ENCODE assay signal across 15 cellular contexts in genomic region chr6:15392182-15392581, GRCh38.
A peak's percentile ranks its signal among the peaks of the same experiment; 100 is the strongest.
DNase-seq lines count a peak whose midpoint lies in the region; ATAC-seq and TF ChIP-seq lines count a peak whose summit lies in the region.
"Had no signal": no experiment of that assay in that cellular context is flagged by ENCODE, and none has a peak within 500 bp of the region (broad histone marks: within the 10 kb centered on the region; RNA-seq: fewer than 3 reads in every experiment).

No MANE protein-coding gene starts in this region.

- intact Hi-C loops in posterior vena cava (cut with DNase I): loop anchor here in 1 of 2 donors (10.0 kb wide), 1 partner anchor 1177 kb away; no protein-coding TSS in a partner anchor

- DNase-seq in activated T-cell treated with anti-CD3 and anti-CD28 coated beads, Interleukin-2, amount 50 U/mL, for 24 hours: no peak
- no peak for DNase-seq in activated T-cell treated with anti-CD3 and anti-CD28 coated beads, Interleukin-2, amount 50 U/mL, for 1 hour
- DNase-seq in NCI-H524 treated with DMSO at 0.1 percent for 48 hours (lab: John Stamatoyannopoulos, UW) (peak; percentile 85), glutamatergic neuron (no peak), posterior vena cava (ENCODE audit: low spot score) (no peak), DMS153 (lab: John Stamatoyannopoulos, UW) (no peak)
- no peak for DNase-seq in stimulated activated naive B cell treated with anti-CD40 and anti-IgM and Interleukin-4, amounts not matched to agents 10 μg/mL and 1 μg/mL and 100 μg/mL, for 72 hours
- DNase-seq: 8988T, Caco-2, MM.1S, NCI-H774, SK-N-SH had no signal

- peak overlapping the region; percentile 71 for H3K27ac Mint-ChIP-seq in activated T-cell treated with anti-CD3 and anti-CD28 coated beads, Interleukin-2, amount 50 U/mL, for 24 hours
- H3K27ac Mint-ChIP-seq in glutamatergic neuron (ENCODE audit: unreplicated experiment): peak overlapping the region; percentile 90
- peak overlapping the region; percentile 43 for H3K27ac Mint-ChIP-seq in stimulated activated naive B cell treated with anti-CD40 and anti-IgM and Interleukin-4, amounts not matched to agents 10 μg/mL and 1 μg/mL and 100 μg/mL, for 72 hours

- no peak overlapping the region for H3K4me3 Mint-ChIP-seq in activated T-cell treated with anti-CD3 and anti-CD28 coated beads, Interleukin-2, amount 50 U/mL, for 24 hours
- peak overlapping the region; percentile 75 for H3K4me3 Mint-ChIP-seq in glutamatergic neuron (ENCODE audit: unreplicated experiment)
- H3K4me3 Mint-ChIP-seq in stimulated activated naive B cell treated with anti-CD40 and anti-IgM and Interleukin-4, amounts not matched to agents 10 μg/mL and 1 μg/mL and 100 μg/mL, for 72 hours: no peak overlapping the region

- H3K9me3 Mint-ChIP-seq in activated T-cell treated with anti-CD3 and anti-CD28 coated beads, Interleukin-2, amount 50 U/mL, for 24 hours: no peaks in the 10 kb centered on the region
- H3K9me3 Mint-ChIP-seq in glutamatergic neuron (ENCODE audit: unreplicated experiment): peaks cover 12% of the 10 kb centered on the region
- H3K9me3 Mint-ChIP-seq in stimulated activated naive B cell treated with anti-CD40 and anti-IgM and Interleukin-4, amounts not matched to agents 10 μg/mL and 1 μg/mL and 100 μg/mL, for 72 hours: no peaks in the 10 kb centered on the region

- peaks cover 79% of the 10 kb centered on the region for H3K4me1 Mint-ChIP-seq in activated T-cell treated with anti-CD3 and anti-CD28 coated beads, Interleukin-2, amount 50 U/mL, for 24 hours (ENCODE audit: low read depth)
- H3K4me1 Mint-ChIP-seq in glutamatergic neuron (ENCODE audit: low read depth, unreplicated experiment): peaks cover 51% of the 10 kb centered on the region
- H3K4me1 Mint-ChIP-seq in stimulated activated naive B cell treated with anti-CD40 and anti-IgM and Interleukin-4, amounts not matched to agents 10 μg/mL and 1 μg/mL and 100 μg/mL, for 72 hours: peaks cover 36 to 61% of the 10 kb centered on the region in 2 donors

- no peak for TF ChIP-seq CTCF in glutamatergic neuron (IDR thresholded peaks at IDR 0.05; ENCODE audit: partially characterized antibody, unreplicated experiment)

- no peaks in the 10 kb centered on the region for H3K27me3 Mint-ChIP-seq in activated T-cell treated with anti-CD3 and anti-CD28 coated beads, Interleukin-2, amount 50 U/mL, for 24 hours
- H3K27me3 Mint-ChIP-seq in glutamatergic neuron (ENCODE audit: unreplicated experiment): peaks cover 15% of the 10 kb centered on the region
- H3K27me3 Mint-ChIP-seq in stimulated activated naive B cell treated with anti-CD40 and anti-IgM and Interleukin-4, amounts not matched to agents 10 μg/mL and 1 μg/mL and 100 μg/mL, for 72 hours: no peaks in the 10 kb centered on the region

- no peak for ATAC-seq in stimulated activated naive B cell treated with anti-CD40 and anti-IgM and Interleukin-4, amounts not matched to agents 10 μg/mL and 1 μg/mL and 100 μg/mL, for 72 hours (replicated peaks)
- no peak for ATAC-seq in GM18505 (IDR thresholded peaks at IDR 0.05; ENCODE audit: unreplicated experiment)
- ATAC-seq: Panc1, Right ventricle myocardium inferior had no signal

- TF ChIP-seq POLR2A in GM18505 (IDR thresholded peaks at IDR 0.05; ENCODE audit: borderline replicate concordance, extremely low read depth, insufficient read depth, insufficient read length): no peak

- peaks cover 54% of the 10 kb centered on the region for H3K36me3 Mint-ChIP-seq in activated T-cell treated with anti-CD3 and anti-CD28 coated beads, Interleukin-2, amount 50 U/mL, for 24 hours (ENCODE audit: low read depth)
- H3K36me3 Mint-ChIP-seq in glutamatergic neuron (ENCODE audit: unreplicated experiment): no peaks in the 10 kb centered on the region
- peaks cover 15% of the 10 kb centered on the region in 2 donors for H3K36me3 Mint-ChIP-seq in stimulated activated naive B cell treated with anti-CD40 and anti-IgM and Interleukin-4, amounts not matched to agents 10 μg/mL and 1 μg/mL and 100 μg/mL, for 72 hours
